9 cellular contexts compared by ENCODE assay signal in the genomic region with DNA sequence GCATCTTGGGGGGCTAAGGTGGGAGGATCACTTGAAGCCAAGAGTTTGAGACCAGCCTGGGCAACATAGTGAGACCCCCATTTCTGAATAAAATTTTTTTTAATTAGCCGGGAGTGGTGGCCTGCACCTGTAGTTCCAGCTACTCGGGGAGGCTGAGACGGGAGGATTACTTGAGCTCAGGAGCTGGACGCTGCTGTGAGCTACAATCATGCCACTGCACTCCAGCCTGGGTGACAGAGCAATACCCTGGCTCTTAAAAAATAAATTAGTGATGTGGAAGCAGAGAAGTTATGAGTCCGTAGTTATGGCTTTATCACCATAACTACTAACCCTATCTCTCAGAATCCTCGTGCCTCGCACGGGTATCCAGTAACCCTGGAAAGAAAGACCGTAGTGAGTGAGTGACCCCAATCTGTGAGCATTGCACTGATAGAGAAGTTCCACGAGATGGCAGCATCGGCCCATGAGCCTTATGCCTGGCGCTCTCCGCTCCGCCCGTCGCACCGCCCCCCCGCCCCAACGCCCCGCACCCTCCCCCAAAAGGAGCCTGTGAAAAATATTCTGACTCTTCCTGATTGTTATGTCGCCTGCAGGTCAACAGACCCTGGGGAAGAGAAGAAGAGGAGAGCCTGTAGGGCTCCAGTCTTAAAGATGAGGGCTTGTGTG. TPM values are rescaled to one million over a fixed set of nuclear protein-coding genes. Genes with fewer than 3 reads are reported as not detected.
DNase-seq lines count a peak whose midpoint lies in the region; ATAC-seq and TF ChIP-seq lines count a peak whose summit lies in the region.
"Had no signal": no experiment of that assay in that cellular context is flagged by ENCODE, and none has a peak within 500 bp of the region (broad histone marks: within the 10 kb centered on the region; RNA-seq: fewer than 3 reads in every experiment).

No MANE protein-coding gene starts in this region.

- TF ChIP-seq CTCF in LNCAP (IDR thresholded peaks at IDR 0.05) (peak; percentile 87), WTC11 (IDR thresholded peaks at IDR 0.05) (peak; percentile 59), choroid plexus epithelial cell (conservative IDR thresholded peaks at IDR 0.05; ENCODE audit: low read depth, low read length) (peak; percentile 73)

- peaks cover 13% of the 10 kb centered on the region for H3K27me3 Mint-ChIP-seq in WTC11 (ENCODE audit: low read depth)

- no peaks in the 10 kb centered on the region for H3K9me3 Mint-ChIP-seq in WTC11
- H3K9me3 Mint-ChIP-seq: activated naive CD4-positive, alpha-beta T cell treated with anti-CD3 and anti-CD28 coated beads, Interleukin-2, amount 50 U/mL, for 72 hours had no signal

- DNase-seq in EH (ENCODE audit: low read depth) (peak; percentile 62), WTC11 (ENCODE audit: low spot score) (peak; percentile 52), choroid plexus epithelial cell (ENCODE audit: low read depth) (peak; percentile 55), left lobe of liver (ENCODE audit: low spot score) (no peak)
- peak in 2 of 3 donors; percentile 21 to 24 for DNase-seq in stimulated activated CD4-positive, alpha-beta T cell treated with anti-CD3 and anti-CD28 coated beads, TNF-alpha, amount 100 ng/mL, for 48 hours (ENCODE audit: low read depth in 3 of 3)

- peak overlapping the region; percentile 53 for H3K4me3 Mint-ChIP-seq in WTC11

- CTCF ChIA-PET in WTC11 (lab: Charles Lee): interaction anchor here (0.6 to 7.5 kb wide), 31 partner anchors 9 to 582 kb away, joined by 3 to 120 read pairs (median 4); partner anchors contain the start of gene CDH23

- ATAC-seq in WTC11: peak; percentile 52
- ATAC-seq in left lobe of liver: peak; percentile 66
- ATAC-seq in HG02973 (IDR thresholded peaks at IDR 0.05; ENCODE audit: unreplicated experiment): no peak
- ATAC-seq in HG03521 (IDR thresholded peaks at IDR 0.05; ENCODE audit: unreplicated experiment): no peak

- POLR2A ChIA-PET in WTC11 (lab: Charles Lee): no interaction called here

- no peak overlapping the region for H3K4me3 ChIP-seq in choroid plexus epithelial cell (ENCODE audit: low read depth, low read length)

- no peak overlapping the region for H3K27ac Mint-ChIP-seq in WTC11
- H3K27ac Mint-ChIP-seq: activated naive CD4-positive, alpha-beta T cell treated with anti-CD3 and anti-CD28 coated beads, Interleukin-2, amount 50 U/mL, for 72 hours had no signal

- peaks cover 13% of the 10 kb centered on the region for H3K4me1 Mint-ChIP-seq in WTC11

- no peaks in the 10 kb centered on the region for H3K36me3 Mint-ChIP-seq in WTC11
- H3K36me3 Mint-ChIP-seq: activated naive CD4-positive, alpha-beta T cell treated with anti-CD3 and anti-CD28 coated beads, Interleukin-2, amount 50 U/mL, for 72 hours had no signal

TF ChIP-seq in WTC11, 78 proteins besides CTCF, POLR2A, EP300 and RAD21:
- TF ChIP-seq TEAD4 (CRISPR knock-in tag; IDR thresholded peaks at IDR 0.05): no peak
- no peak for TF ChIP-seq NFYB (CRISPR knock-in tag; conservative IDR thresholded peaks at IDR 0.05; ENCODE audit: low read depth)
- TF ChIP-seq ZBTB43 (CRISPR knock-in tag; IDR thresholded peaks at IDR 0.05): no peak
- no peak for TF ChIP-seq ARID4B (CRISPR knock-in tag; IDR thresholded peaks at IDR 0.05; ENCODE audit: borderline replicate concordance)
- TF ChIP-seq CREB1 (CRISPR knock-in tag; IDR thresholded peaks at IDR 0.05): no peak
- TF ChIP-seq, protein P1, sequence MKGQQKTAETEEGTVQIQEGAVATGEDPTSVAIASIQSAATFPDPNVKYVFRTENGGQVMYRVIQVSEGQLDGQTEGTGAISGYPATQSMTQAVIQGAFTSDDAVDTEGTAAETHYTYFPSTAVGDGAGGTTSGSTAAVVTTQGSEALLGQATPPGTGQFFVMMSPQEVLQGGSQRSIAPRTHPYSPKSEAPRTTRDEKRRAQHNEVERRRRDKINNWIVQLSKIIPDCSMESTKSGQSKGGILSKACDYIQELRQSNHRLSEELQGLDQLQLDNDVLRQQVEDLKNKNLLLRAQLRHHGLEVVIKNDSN (CRISPR knock-in tag; IDR thresholded peaks at IDR 0.05): no peak
- TF ChIP-seq SMAD4 (CRISPR knock-in tag; IDR thresholded peaks at IDR 0.05): no peak
- no peak for TF ChIP-seq E2F5 (CRISPR knock-in tag; IDR thresholded peaks at IDR 0.05)
- no peak for TF ChIP-seq ZNF317 (CRISPR knock-in tag; IDR thresholded peaks at IDR 0.05; ENCODE audit: borderline replicate concordance, low read depth)

RNA-seq across cellular contexts. Expression of gene SLC29A3, which starts 4.9 kb away (rescaled TPM):
- 9.2 to 11.1 TPM (median 11.0 TPM) in 3 replicates for total RNA-seq in WTC11 (2021)
- 6.4 TPM for total RNA-seq in left lobe of liver

Comparison
In these comparisons a context has a peak if more than half of its experiments do, and no peak if none do; other contexts are left out.
1. ATAC-seq: peak in WTC11 (single experiment) and left lobe of liver (single experiment); none in HG02973 (single experiment) and HG03521 (single experiment).
2. Peak in every context shown above with its lines, with median percentiles within 50 percentile points of each other: CTCF ChIP-seq.